In genomic region chr12:100391856-100392255, GRCh38 we compare ENCODE assay signal across 2 cellular contexts.
TF ChIP-seq lines count a peak whose summit lies in the region.

No MANE protein-coding gene starts in this region.

TF ChIP-seq in K562, 482 proteins besides CTCF, POLR2A, EP300 and RAD21:
- TF ChIP-seq ZFP36 (IDR thresholded peaks at IDR 0.05; ENCODE audit: low read depth, low read length, partially characterized antibody) (peak; percentile 41), DEAF1 (CRISPR knock-in tag; IDR thresholded peaks at IDR 0.05) (no peak), HDAC6 (IDR thresholded peaks at IDR 0.05; ENCODE audit: low read depth, low read length) (no peak), LEF1 (IDR thresholded peaks at IDR 0.05) (no peak)

TF ChIP-seq in HepG2, 621 proteins besides CTCF, POLR2A, EP300 and RAD21:
- TF ChIP-seq ZNF737 (CRISPR knock-in tag; IDR thresholded peaks at IDR 0.05; ENCODE audit: borderline replicate concordance) (no peak), STAG1 (CRISPR knock-in tag; IDR thresholded peaks at IDR 0.05) (peak; percentile 70), SMC3 (IDR thresholded peaks at IDR 0.05; ENCODE audit: low read length) (0 out of 2 replicates have a peak, but pooled peaks have one; percentile 23)
